In genomic region chrX:110222497-110223257, GRCh38 we compare ENCODE assay signal across 2 cellular contexts.
TF ChIP-seq lines count a peak whose summit lies in the region.

No MANE protein-coding gene starts in this region.

TF ChIP-seq in IMR-90, 13 proteins besides CTCF, POLR2A, EP300 and RAD21:
- TF ChIP-seq MXI1 (IDR thresholded peaks at IDR 0.05; ENCODE audit: borderline replicate concordance, low read depth, low read length) (no peak), CHD1 (IDR thresholded peaks at IDR 0.05; ENCODE audit: low read depth, low read length) (no peak), NFE2L2 (IDR thresholded peaks at IDR 0.05; ENCODE audit: low read depth, low read length) (no peak), FOS (IDR thresholded peaks at IDR 0.05; ENCODE audit: low read depth, low read length) (no peak), RCOR1 (IDR thresholded peaks at IDR 0.05; ENCODE audit: insufficient replicate concordance, low read length) (no peak), MAZ (IDR thresholded peaks at IDR 0.05; ENCODE audit: borderline replicate concordance, low read depth, low read length) (no peak), USF2 (IDR thresholded peaks at IDR 0.05; ENCODE audit: low read depth, low read length) (no peak), RFX5 (IDR thresholded peaks at IDR 0.05; ENCODE audit: low read depth, low read length) (no peak), ELK1 (IDR thresholded peaks at IDR 0.05; ENCODE audit: borderline replicate concordance, low read depth, low read length) (no peak)

TF ChIP-seq in K562, 482 proteins besides CTCF, POLR2A, EP300 and RAD21:
- TF ChIP-seq BRD4 (IDR thresholded peaks at IDR 0.05), result no peak
- peak; percentile 63; the same call in 1 of the 2 replicates for TF ChIP-seq ZNF512 (tag; IDR thresholded peaks at IDR 0.05)
